21 cellular contexts compared by ENCODE assay signal in the genomic region with DNA sequence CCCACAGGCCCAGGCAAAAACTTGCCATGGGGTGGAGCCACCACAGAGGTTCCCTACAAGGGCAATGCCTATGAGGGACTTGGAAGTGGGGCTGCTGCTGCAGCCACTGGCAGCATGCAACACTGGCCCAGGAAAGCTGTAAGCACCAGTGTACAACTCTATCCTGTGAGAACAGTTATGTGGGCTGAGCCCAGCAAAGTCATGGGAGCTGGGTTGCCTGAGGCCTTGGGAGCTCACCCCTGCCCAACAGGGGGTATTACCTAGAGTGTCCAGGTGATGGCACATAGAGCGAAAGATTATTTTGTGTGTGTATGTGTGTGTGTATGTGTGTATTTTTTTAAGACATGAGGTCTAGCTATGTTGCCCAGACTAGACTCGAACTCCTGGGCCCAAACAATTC.
"Had no signal": no experiment of that assay in that cellular context is flagged by ENCODE, and none has a peak within 500 bp of the region (broad histone marks: within the 10 kb centered on the region; RNA-seq: fewer than 3 reads in every experiment).

No MANE protein-coding gene starts in this region.

- H3K4me3 Mint-ChIP-seq: stimulated activated naive B cell treated with anti-CD40 and anti-IgM and Interleukin-4, amounts not matched to agents 10 μg/mL and 1 μg/mL and 100 μg/mL, for 72 hours; stimulated activated naive CD8-positive, alpha-beta T cell treated with anti-CD3 and anti-CD28 coated beads, Interleukin-15, amount 100 ng/mL, for 72 hours had no signal

- ATAC-seq: heart right ventricle; left lobe of liver; mucosa of descending colon; naive thymus-derived CD8-positive, alpha-beta T cell; stimulated activated naive B cell treated with anti-CD40 and anti-IgM and Interleukin-4, amounts not matched to agents 10 μg/mL and 1 μg/mL and 100 μg/mL, for 72 hours; stimulated activated naive CD8-positive, alpha-beta T cell treated with anti-CD3 and anti-CD28 coated beads, Interleukin-15, amount 100 ng/mL, for 72 hours had no signal

- H3K9me3 ChIP-seq: heart right ventricle, mucosa of descending colon, neutrophil, ovary, right atrium auricular region, sigmoid colon, thoracic aorta, transverse colon, uterus had no signal

- H3K36me3 Mint-ChIP-seq: stimulated activated naive B cell treated with anti-CD40 and anti-IgM and Interleukin-4, amounts not matched to agents 10 μg/mL and 1 μg/mL and 100 μg/mL, for 72 hours had no signal

- H3K27me3 Mint-ChIP-seq: naive thymus-derived CD8-positive, alpha-beta T cell; stimulated activated naive B cell treated with anti-CD40 and anti-IgM and Interleukin-4, amounts not matched to agents 10 μg/mL and 1 μg/mL and 100 μg/mL, for 72 hours; stimulated activated naive CD8-positive, alpha-beta T cell treated with anti-CD3 and anti-CD28 coated beads, Interleukin-15, amount 100 ng/mL, for 72 hours had no signal

- H3K27me3 ChIP-seq: dorsolateral prefrontal cortex, heart right ventricle, neutrophil, ovary, right atrium auricular region, sigmoid colon, transverse colon, uterus had no signal

- H3K27ac Mint-ChIP-seq: naive thymus-derived CD8-positive, alpha-beta T cell; stimulated activated naive B cell treated with anti-CD40 and anti-IgM and Interleukin-4, amounts not matched to agents 10 μg/mL and 1 μg/mL and 100 μg/mL, for 72 hours had no signal

- H3K4me1 Mint-ChIP-seq: stimulated activated naive CD8-positive, alpha-beta T cell treated with anti-CD3 and anti-CD28 coated beads, Interleukin-15, amount 100 ng/mL, for 72 hours had no signal

- H3K4me3 ChIP-seq: dorsolateral prefrontal cortex, heart right ventricle, mucosa of descending colon, ovary, right atrium auricular region, sigmoid colon, skin epidermis, thoracic aorta, transverse colon, uterus had no signal

- H3K4me1 ChIP-seq: heart right ventricle, right atrium auricular region, sigmoid colon, transverse colon, uterus had no signal

- DNase-seq: cortex of kidney; dorsolateral prefrontal cortex; effector CD8-positive, alpha-beta T cell; heart right ventricle; hypothalamus; mammary epithelial cell; mucosa of descending colon; naive thymus-derived CD8-positive, alpha-beta T cell; ovary; sigmoid colon; stimulated activated CD4-positive, alpha-beta T cell treated with anti-CD3 and anti-CD28 coated beads, Interleukin-2, amount 100 ng/mL, for 24 hours; stimulated activated CD4-positive, alpha-beta T cell treated with anti-CD3 and anti-CD28 coated beads, Interleukin-4, amount 100 ng/mL, for 4 hours; stimulated activated naive B cell treated with anti-CD40 and anti-IgM and Interleukin-4, amounts not matched to agents 10 μg/mL and 1 μg/mL and 100 μg/mL, for 72 hours; stimulated activated naive CD8-positive, alpha-beta T cell treated with anti-CD3 and anti-CD28 coated beads, Interleukin-15, amount 100 ng/mL, for 72 hours; transverse colon; uterus had no signal

- H3K27ac ChIP-seq: dorsolateral prefrontal cortex, heart right ventricle, neutrophil, ovary, right atrium auricular region, sigmoid colon, skin epidermis, thoracic aorta, transverse colon, uterus had no signal

- H3K36me3 ChIP-seq: heart right ventricle, neutrophil, ovary, right atrium auricular region, sigmoid colon, thoracic aorta, transverse colon, uterus had no signal
